Comparison of ENCODE assay signal across 21 cellular contexts in genomic region chrX:74527344-74527743, GRCh38.
DNase-seq lines count a peak whose midpoint lies in the region; ATAC-seq and TF ChIP-seq lines count a peak whose summit lies in the region.
"Had no signal": no experiment of that assay in that cellular context is flagged by ENCODE, and none has a peak within 500 bp of the region (broad histone marks: within the 10 kb centered on the region; RNA-seq: fewer than 3 reads in every experiment).

No MANE protein-coding gene starts in this region.

- intact Hi-C loops in Right ventricle myocardium superior (cut with DNase I) (no loop called here), left ventricle myocardium inferior (cut with micrococcal nuclease) (no loop called here), left lung (cut with DNase I) (no loop called here)

- no peaks in the 10 kb centered on the region for H3K36me3 ChIP-seq in left ventricle myocardium inferior
- H3K36me3 ChIP-seq in left lung, result no peaks in the 10 kb centered on the region
- H3K36me3 ChIP-seq: BE2C had no signal

- ATAC-seq in Right ventricle myocardium superior (ENCODE audit: poor library complexity), result peak; percentile 74
- ATAC-seq in left lung, result peak; percentile 57
- ATAC-seq in left lobe of liver, result no peak
- no peak for ATAC-seq in GM19452 (IDR thresholded peaks at IDR 0.05; ENCODE audit: unreplicated experiment)
- ATAC-seq: HCT116, K562 had no signal

- H3K9me3 ChIP-seq in left ventricle myocardium inferior (replicated peaks) (no peaks in the 10 kb centered on the region), left lung (no peaks in the 10 kb centered on the region)
- H3K9me3 ChIP-seq: BE2C had no signal

- H3K4me3 ChIP-seq in left ventricle myocardium inferior (no peak overlapping the region), left lung (no peak overlapping the region)
- H3K4me3 ChIP-seq: K562 had no signal

- H3K4me1 ChIP-seq in left ventricle myocardium inferior, result peaks cover 6% of the 10 kb centered on the region
- no peaks in the 10 kb centered on the region for H3K4me1 ChIP-seq in left lung
- H3K4me1 ChIP-seq: BE2C had no signal

- DNase-seq in Right ventricle myocardium superior (no peak), left ventricle myocardium inferior (no peak), left lung (no peak), NCI-H2196 treated with DMSO at 0.1 percent for 48 hours (lab: John Stamatoyannopoulos, UW; ENCODE audit: unreplicated experiment) (no peak), left lobe of liver (ENCODE audit: low spot score) (no peak), DMS153 treated with DMSO at 0.1 percent for 48 hours (lab: John Stamatoyannopoulos, UW; ENCODE audit: unreplicated experiment) (no peak)
- DNase-seq: ACHN; BE2C; C1 segment of cervical spinal cord; CD4-positive, CD25-positive, alpha-beta regulatory T cell; CD8-positive, alpha-beta memory T cell; COR-L47; DMS79; GF-D8; GOT3; HFFc6; IMR-90 had no signal

- no peaks in the 10 kb centered on the region for H3K27me3 ChIP-seq in left ventricle myocardium inferior (ENCODE audit: low read depth)
- no peaks in the 10 kb centered on the region for H3K27me3 ChIP-seq in left lung
- H3K27me3 ChIP-seq: BE2C had no signal

- TF ChIP-seq CTCF in left ventricle myocardium inferior (IDR thresholded peaks at IDR 0.05; ENCODE audit: borderline replicate concordance) (no peak), left lung (IDR thresholded peaks at IDR 0.05) (no peak)

- H3K27ac ChIP-seq in left ventricle myocardium inferior (replicated peaks) (peak overlapping the region; percentile 12), left lung (no peak overlapping the region)
- H3K27ac ChIP-seq: HL-60 had no signal

Comparison
In these comparisons a context has a peak if more than half of its experiments do, and no peak if none do; other contexts are left out.
1. ATAC-seq: peak in Right ventricle myocardium superior (single experiment) and left lung (single experiment); none in left lobe of liver (single experiment) and GM19452 (single experiment).